14 cellular contexts compared by ENCODE assay signal in genomic region chr10:79382491-79382941, GRCh38. TPM values are rescaled to one million over a fixed set of nuclear protein-coding genes. Genes with fewer than 3 reads are reported as not detected.
A peak's percentile ranks its signal among the peaks of the same experiment; 100 is the strongest.
DNase-seq lines count a peak whose midpoint lies in the region; ATAC-seq and TF ChIP-seq lines count a peak whose summit lies in the region.
"Had no signal": no experiment of that assay in that cellular context is flagged by ENCODE, and none has a peak within 500 bp of the region (broad histone marks: within the 10 kb centered on the region; RNA-seq: fewer than 3 reads in every experiment).

No MANE protein-coding gene starts in this region.

- peaks cover 37% of the 10 kb centered on the region for H3K4me1 ChIP-seq in ACC112 (ENCODE audit: control insufficient read depth, insufficient read depth, low read length, unreplicated experiment)
- peaks cover 48% of the 10 kb centered on the region for H3K4me1 ChIP-seq in adipocyte (ENCODE audit: control insufficient read depth, insufficient read depth, low read length)
- H3K4me1 ChIP-seq in hepatocyte (ENCODE audit: insufficient read depth) = peaks cover 26% of the 10 kb centered on the region
- H3K4me1 ChIP-seq in rectal smooth muscle tissue (ENCODE audit: control insufficient read depth, insufficient read depth, low read length) = peaks cover 52% of the 10 kb centered on the region

- H3K9me3 ChIP-seq in adipocyte (ENCODE audit: control insufficient read depth, low read length) (no peaks in the 10 kb centered on the region), hepatocyte (ENCODE audit: low read depth) (no peaks in the 10 kb centered on the region)

- H4K20me1 ChIP-seq in hepatocyte (ENCODE audit: insufficient read depth, poor library complexity, severe bottlenecking) = no peaks in the 10 kb centered on the region

- TF ChIP-seq CTCF in hepatocyte (IDR thresholded peaks at IDR 0.05; ENCODE audit: poor library complexity) (no peak), CD14-positive monocyte (IDR thresholded peaks at IDR 0.05) (no peak), omental fat pad (IDR thresholded peaks at IDR 0.05) (no peak)

- H3K27me3 ChIP-seq in ACC112 (ENCODE audit: insufficient read depth, low read length) (no peaks in the 10 kb centered on the region), adipocyte (replicated peaks; ENCODE audit: control insufficient read depth, insufficient read depth, low read length) (no peaks in the 10 kb centered on the region), hepatocyte (no peaks in the 10 kb centered on the region), rectal smooth muscle tissue (ENCODE audit: control insufficient read depth, insufficient read depth, low read length) (no peaks in the 10 kb centered on the region)

- no peak overlapping the region for H3K4me2 ChIP-seq in hepatocyte

- H3K4me3 ChIP-seq in ACC112 (ENCODE audit: low read depth, low read length) = no peak overlapping the region
- H3K4me3 ChIP-seq in adipocyte (ENCODE audit: low read length) = peak overlapping the region; percentile 36
- no peak overlapping the region for H3K4me3 ChIP-seq in hepatocyte
- no peak overlapping the region for H3K4me3 ChIP-seq in rectal smooth muscle tissue (ENCODE audit: low read length)
- H3K4me3 ChIP-seq: SK-N-MC had no signal

- intact Hi-C loops in CD14-positive monocyte (cut with micrococcal nuclease) = no loop called here

- peak overlapping the region; percentile 66 for H3K9ac ChIP-seq in adipocyte (ENCODE audit: low read length)
- H3K9ac ChIP-seq in rectal smooth muscle tissue (ENCODE audit: low read length) = no peak overlapping the region

- H3K27me3 Mint-ChIP-seq in CD14-positive monocyte (ENCODE audit: low read depth in 3 of 3) = peaks cover 1 to 7% (median 2%) of the 10 kb centered on the region in 3 donors
- H3K27me3 Mint-ChIP-seq: activated T-helper 17 cell treated with anti-CD3 and anti-CD28 coated beads, Interleukin-2, amount 50 U/mL, for 72 hours had no signal

- H3K9me3 Mint-ChIP-seq in CD14-positive monocyte = no peaks in the 10 kb centered on the region
- H3K9me3 Mint-ChIP-seq: activated T-helper 17 cell treated with anti-CD3 and anti-CD28 coated beads, Interleukin-2, amount 50 U/mL, for 72 hours had no signal

- no peaks in the 10 kb centered on the region for H3K4me1 Mint-ChIP-seq in CD14-positive monocyte
- H3K4me1 Mint-ChIP-seq: activated T-helper 17 cell treated with anti-CD3 and anti-CD28 coated beads, Interleukin-2, amount 50 U/mL, for 72 hours had no signal

- H3K79me2 ChIP-seq in ACC112 (ENCODE audit: control insufficient read depth, insufficient read depth, low read length, unreplicated experiment) = no peaks in the 10 kb centered on the region
- H3K79me2 ChIP-seq in hepatocyte = no peaks in the 10 kb centered on the region

- H3K27ac Mint-ChIP-seq in CD14-positive monocyte = no peak overlapping the region
- H3K27ac Mint-ChIP-seq: activated T-helper 17 cell treated with anti-CD3 and anti-CD28 coated beads, Interleukin-2, amount 50 U/mL, for 72 hours had no signal

- peaks cover 36% of the 10 kb centered on the region in 2 donors for H3K36me3 Mint-ChIP-seq in CD14-positive monocyte

- H3K36me3 ChIP-seq in ACC112 (ENCODE audit: insufficient read depth, low read length) = no peaks in the 10 kb centered on the region
- H3K36me3 ChIP-seq in adipocyte (ENCODE audit: control insufficient read depth, insufficient read depth, low read length, severe bottlenecking) = peaks cover 33% of the 10 kb centered on the region
- H3K36me3 ChIP-seq in hepatocyte (replicated peaks; ENCODE audit: insufficient read depth, low read depth) = no peaks in the 10 kb centered on the region
- H3K36me3 ChIP-seq in rectal smooth muscle tissue (ENCODE audit: control insufficient read depth, insufficient read depth, low read length) = peaks cover 5% of the 10 kb centered on the region

- ATAC-seq in GM21723 (IDR thresholded peaks at IDR 0.05; ENCODE audit: unreplicated experiment) (no peak), omental fat pad (ENCODE audit: low FRiP score) (no peak)
- ATAC-seq: activated T-helper 17 cell treated with anti-CD3 and anti-CD28 coated beads, Interleukin-2, amount 50 U/mL, for 72 hours had no signal

- 89% methylated on average over 18 of the region's 18 CpGs for WGBS in hepatocyte (ENCODE audit: low lambda C conversion rate, missing lambda C conversion rate)

- H2AFZ ChIP-seq in ACC112 (ENCODE audit: low read length, unreplicated experiment) (no peak overlapping the region), hepatocyte (no peak overlapping the region)

- H3K4me3 Mint-ChIP-seq in CD14-positive monocyte = no peak overlapping the region
- H3K4me3 Mint-ChIP-seq: activated T-helper 17 cell treated with anti-CD3 and anti-CD28 coated beads, Interleukin-2, amount 50 U/mL, for 72 hours had no signal

- H3K27ac ChIP-seq in ACC112 (ENCODE audit: low read depth, low read length) = peak overlapping the region; percentile 52
- H3K27ac ChIP-seq in hepatocyte = peak overlapping the region; percentile 81
- H3K27ac ChIP-seq in rectal smooth muscle tissue (ENCODE audit: low read depth, low read length) = peak overlapping the region; percentile 92
- H3K27ac ChIP-seq: SK-N-MC had no signal

- no peak for DNase-seq in adipocyte (ENCODE audit: low read depth)
- DNase-seq in hepatocyte (ENCODE audit: low spot score) = no peak
- DNase-seq in CD14-positive monocyte (ENCODE audit: low spot score) = no peak
- DNase-seq in omental fat pad (ENCODE audit: low spot score) = no peak
- DNase-seq in DMS79 (lab: John Stamatoyannopoulos, UW) = no peak
- DNase-seq: activated CD4-positive, CD25-positive, alpha-beta regulatory T cell; DND-41; NCI-H1092; NCI-H748 treated with DMSO at 0.1 percent for 48 hours had no signal

- H3K9me2 ChIP-seq in hepatocyte (replicated peaks; ENCODE audit: insufficient read depth) = no peaks in the 10 kb centered on the region

RNA-seq across cellular contexts. Expression of gene PPIF, which starts 35.2 kb away (rescaled TPM):
- total RNA-seq in hepatocyte (64.3 and 79.4 TPM in 2 replicates), omental fat pad (100 to 1,000 TPM in 2 of 4 donors, 10 to 100 TPM in 2; 34.2 to 141 (median 94.5) TPM)
- polyA plus RNA-seq in hepatocyte (69.7 and 70.3 TPM in 2 replicates), CD14-positive monocyte (10 to 100 TPM; 36.6 to 52.3 TPM)
